8 cellular contexts compared by ENCODE assay signal in the genomic region with DNA sequence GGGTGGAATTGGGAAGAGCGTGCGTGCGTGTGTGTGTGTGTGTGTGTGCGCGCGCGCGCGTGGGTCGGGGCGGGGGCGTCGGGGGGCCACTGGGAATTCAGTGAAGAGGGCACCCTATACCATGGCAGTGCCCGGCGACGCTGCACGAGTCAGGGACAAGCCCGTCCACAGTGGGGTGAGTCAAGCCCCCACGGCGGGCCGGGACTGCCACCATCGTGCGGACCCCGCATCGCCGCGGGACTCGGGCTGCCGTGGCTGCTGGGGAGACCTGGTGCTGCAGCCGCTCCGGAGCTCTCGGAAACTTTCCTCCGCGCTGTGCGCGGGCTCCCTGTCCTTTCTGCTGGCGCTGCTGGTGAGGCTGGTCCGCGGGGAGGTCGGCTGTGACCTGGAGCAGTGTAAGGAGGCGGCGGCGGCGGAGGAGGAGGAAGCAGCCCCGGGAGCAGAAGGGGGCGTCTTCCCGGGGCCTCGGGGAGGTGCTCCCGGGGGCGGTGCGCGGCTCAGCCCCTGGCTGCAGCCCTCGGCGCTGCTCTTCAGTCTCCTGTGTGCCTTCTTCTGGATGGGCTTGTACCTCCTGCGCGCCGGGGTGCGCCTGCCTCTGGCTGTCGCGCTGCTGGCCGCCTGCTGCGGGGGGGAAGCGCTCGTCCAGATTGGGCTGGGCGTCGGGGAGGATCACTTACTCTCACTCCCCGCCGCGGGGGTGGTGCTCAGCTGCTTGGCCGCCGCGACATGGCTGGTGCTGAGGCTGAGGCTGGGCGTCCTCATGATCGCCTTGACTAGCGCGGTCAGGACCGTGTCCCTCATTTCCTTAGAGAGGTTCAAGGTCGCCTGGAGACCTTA. TPM values are rescaled to one million over a fixed set of nuclear protein-coding genes. Genes with fewer than 3 reads are reported as not detected.
DNase-seq lines count a peak whose midpoint lies in the region; ATAC-seq, FAIRE-seq and TF ChIP-seq lines count a peak whose summit lies in the region.

No MANE protein-coding gene starts in this region.

- peak overlapping the region; percentile 94 to 97 (median 96) for H3K27ac Mint-ChIP-seq in nephron

- H3K9ac ChIP-seq in HUES48 (ENCODE audit: low read depth, low read length), result peak overlapping the region; percentile 6; the same call in 1 of the 2 replicates

- peak in 1 of 3 experiments; percentile 24 for TF ChIP-seq CTCF in nephron (IDR thresholded peaks at IDR 0.05; ENCODE audit: unreplicated experiment in 3 of 3)

- peaks cover 13% of the 10 kb centered on the region for H3K4me1 Mint-ChIP-seq in nephron

- no peaks in the 10 kb centered on the region for H3K36me3 ChIP-seq in HUES48 (ENCODE audit: control insufficient read depth, insufficient read depth, low read length)

- peaks cover 18% of the 10 kb centered on the region for H3K27me3 Mint-ChIP-seq in nephron (ENCODE audit: low read depth)

- FAIRE-seq in frontal cortex (lab: Jason Lieb, UNC), result no peak
- FAIRE-seq in RCC 7860 (lab: Jason Lieb, UNC), result no peak

- no peak for ATAC-seq in GM18861 (IDR thresholded peaks at IDR 0.05; ENCODE audit: unreplicated experiment)

- H3K4me3 ChIP-seq in HUES48 (ENCODE audit: low read depth, low read length), result peak overlapping the region; percentile 76

- H3K9me3 Mint-ChIP-seq in nephron, result no peaks in the 10 kb centered on the region

- DNase-seq in AG20443 (ENCODE audit: low spot score) (peak; percentile 53), frontal cortex (ENCODE audit: low spot score in 2 of 2) (peak; percentile 44 to 51), RCC 7860 (ENCODE audit: low spot score) (no peak)
- DNase-seq in activated CD8-positive, alpha-beta memory T cell treated with anti-CD3 and anti-CD28 coated beads, Interleukin-2, amount 50 U/mL, for 48 hours, result peak; percentile 54
- no peak for DNase-seq in activated CD4-positive, alpha-beta T cell treated with anti-CD3 and anti-CD28 coated beads for 4 hours

- H3K27me3 ChIP-seq in HUES48 (ENCODE audit: control insufficient read depth, insufficient read depth, low read length), result peaks cover 37% of the 10 kb centered on the region

- no peak overlapping the region for H3K27ac ChIP-seq in HUES48 (ENCODE audit: low read depth, low read length)

- H3K4me3 Mint-ChIP-seq in nephron, result peak overlapping the region; percentile 94 to 97 (median 96)

- H3K9me3 ChIP-seq in HUES48 (ENCODE audit: control insufficient read depth, insufficient read depth, low read length), result no peaks in the 10 kb centered on the region

- H3K4me1 ChIP-seq in HUES48 (ENCODE audit: control insufficient read depth, insufficient read depth, low read length), result peaks cover 26% of the 10 kb centered on the region

- H3K36me3 Mint-ChIP-seq in nephron (ENCODE audit: low read depth), result no peaks in the 10 kb centered on the region

RNA-seq across cellular contexts. Expression of a gene that starts 1.0 kb away (rescaled TPM):
- 4.9 TPM for total RNA-seq in frontal cortex

Comparison
In these comparisons a context has a peak if more than half of its experiments do, and no peak if none do; other contexts are left out.
1. DNase-seq: peak in AG20443 (single experiment), activated CD8-positive, alpha-beta memory T cell treated with anti-CD3 and anti-CD28 coated beads, Interleukin-2, amount 50 U/mL, for 48 hours (single experiment) and frontal cortex (2 of 2); none in RCC 7860 (single experiment) and activated CD4-positive, alpha-beta T cell treated with anti-CD3 and anti-CD28 coated beads for 4 hours (0 of 2).